ENCODE assay signal across 11 cellular contexts in the genomic region with DNA sequence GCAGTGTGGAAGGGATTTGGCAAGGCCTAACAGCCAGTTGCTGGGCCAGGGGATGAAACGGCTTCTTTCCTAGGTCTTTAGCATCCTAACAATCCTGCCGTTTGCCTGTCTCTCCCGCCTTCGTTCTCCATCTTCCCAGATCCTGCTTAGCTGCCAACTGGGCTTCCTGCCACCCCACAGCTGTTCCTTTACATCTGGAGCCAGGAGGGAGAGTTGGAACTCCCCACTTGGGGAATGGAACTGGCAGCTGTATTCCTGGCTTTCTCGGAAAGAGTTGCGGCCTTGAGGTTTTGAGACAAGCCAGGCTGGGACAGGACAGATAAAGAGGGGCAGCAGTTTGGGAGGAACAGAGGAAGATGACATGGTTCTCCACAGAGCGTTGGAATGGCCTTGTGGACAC. TPM values are rescaled to one million over a fixed set of nuclear protein-coding genes. Genes with fewer than 3 reads are reported as not detected.
DNase-seq lines count a peak whose midpoint lies in the region; ATAC-seq and TF ChIP-seq lines count a peak whose summit lies in the region.
"Had no signal": no experiment of that assay in that cellular context is flagged by ENCODE, and none has a peak within 500 bp of the region (broad histone marks: within the 10 kb centered on the region; RNA-seq: fewer than 3 reads in every experiment).

No MANE protein-coding gene starts in this region.

- 16% methylated on average over 7 of the region's 7 CpGs for WGBS in right cardiac atrium
- 3 to 5% methylated on average over 7 of the region's 7 CpGs for WGBS in aorta, 2 donors

- no peaks in the 10 kb centered on the region for H3K9me2 ChIP-seq in OCI-LY7 (ENCODE audit: insufficient read depth, low read length)

- BruUV-seq in OCI-LY7 (replicated peaks; lab: Mats Ljungman, UMichigan), result no TSS peak

- no peaks in the 10 kb centered on the region for H4K20me1 ChIP-seq in OCI-LY7 (ENCODE audit: insufficient read depth, low read length)

- H3K4me1 ChIP-seq in right cardiac atrium (ENCODE audit: control insufficient read depth, insufficient read depth, low read length) (peaks cover 26% of the 10 kb centered on the region), aorta (ENCODE audit: control insufficient read depth in 1 of 2, insufficient read depth in 2 of 2, low read length in 2 of 2) (no peaks in the 10 kb centered on the region), OCI-LY7 (ENCODE audit: insufficient read depth, low read length, poor library complexity, severe bottlenecking) (peaks cover 23% of the 10 kb centered on the region)

- no peak overlapping the region for H2AFZ ChIP-seq in OCI-LY7 (ENCODE audit: low read length)

- ATAC-seq in right cardiac atrium (peak; percentile 50 to 58), aorta (ENCODE audit: low FRiP score) (peak; percentile 75)

- DNase-seq in DMS 273 (lab: John Stamatoyannopoulos, UW; ENCODE audit: unreplicated experiment), result peak; percentile 17
- no peak for DNase-seq in DMS 273 treated with DMSO at 0.1 percent for 48 hours (lab: John Stamatoyannopoulos, UW)
- DNase-seq in right cardiac atrium, result peak; percentile 89 to 96 (median 94)
- DNase-seq in posterior cingulate gyrus, result peak in 9 of 10 donors; percentile 54 to 96 (median 81)
- DNase-seq in aorta, result peak; percentile 92 to 93
- DNase-seq in OCI-LY7 (ENCODE audit: low spot score), result no peak
- no peak for DNase-seq in iPS-NIHi11 (ENCODE audit: low spot score)
- no peak for DNase-seq in D341Med (ENCODE audit: low spot score)
- DNase-seq: activated T-cell treated with anti-CD3 and anti-CD28 coated beads for 4 hours, NCI-H1048 had no signal

- H3K27ac ChIP-seq in right cardiac atrium (ENCODE audit: low read length), result peak overlapping the region; percentile 93
- peak overlapping the region; percentile 24 to 91 for H3K27ac ChIP-seq in aorta (ENCODE audit: low read depth in 1 of 2, low read length in 2 of 2)
- no peak overlapping the region for H3K27ac ChIP-seq in OCI-LY7 (ENCODE audit: low read depth, low read length, poor library complexity, severe bottlenecking)
- H3K27ac ChIP-seq: 22Rv1 had no signal

- TF ChIP-seq CTCF in OCI-LY7 (conservative IDR thresholded peaks at IDR 0.05; ENCODE audit: low read length), result no peak

- H3K4me3 ChIP-seq in right cardiac atrium (ENCODE audit: low read length) (no peak overlapping the region), aorta (ENCODE audit: low read length in 2 of 2) (no peak overlapping the region), OCI-LY7 (ENCODE audit: low read depth, low read length, poor library complexity, severe bottlenecking) (no peak overlapping the region)

- H3K79me2 ChIP-seq in OCI-LY7 (ENCODE audit: insufficient read depth, low read depth, low read length), result no peaks in the 10 kb centered on the region

- intact Hi-C loops in right cardiac atrium (cut with DNase I), result loop anchor here in 1 of 4 donors (10.0 kb wide), 1 partner anchor 100 kb away; no protein-coding TSS in a partner anchor
- intact Hi-C loops in posterior cingulate gyrus (cut with DNase I), result loop anchor here (5.0 kb wide), 2 partner anchors 58 to 113 kb away; a partner anchor contains a TSS
- intact Hi-C loops in aorta (cut with DNase I), result loop anchor here (5.0 to 10.0 kb wide), 3 partner anchors 68 to 113 kb away; a partner anchor contains a TSS
- intact Hi-C loops in OCI-LY7 (cut with micrococcal nuclease; ENCODE audit: unreplicated experiment), result no loop called here

- H3K27me3 ChIP-seq in right cardiac atrium (ENCODE audit: control insufficient read depth, insufficient read depth) (no peaks in the 10 kb centered on the region), aorta (ENCODE audit: control insufficient read depth in 1 of 2, insufficient read depth in 2 of 2, low read length in 1 of 2) (no peaks in the 10 kb centered on the region)

- POLR2A ChIA-PET in OCI-LY7 (lab: Charles Lee), result no interaction called here

- no peak overlapping the region for H3K4me2 ChIP-seq in OCI-LY7 (ENCODE audit: low read length)

- H3K9me3 ChIP-seq in right cardiac atrium (ENCODE audit: control insufficient read depth, low read length) (no peaks in the 10 kb centered on the region), aorta (ENCODE audit: control insufficient read depth, low read length) (no peaks in the 10 kb centered on the region), OCI-LY7 (ENCODE audit: low read length) (no peaks in the 10 kb centered on the region)

- CTCF ChIA-PET in OCI-LY7 (lab: Charles Lee; ENCODE audit: unreplicated experiment), result no interaction called here

- H3K36me3 ChIP-seq in aorta (ENCODE audit: control insufficient read depth in 1 of 2, insufficient read depth in 2 of 2, low read length in 1 of 2) (no peaks in the 10 kb centered on the region), OCI-LY7 (ENCODE audit: insufficient read depth, low read length) (peaks cover 3% of the 10 kb centered on the region)

RNA-seq across cellular contexts. Expression of a gene that starts 59.6 kb away (rescaled TPM):
- total RNA-seq in right cardiac atrium (10 to 100 TPM; 57.3 to 96.9 (median 65.4) TPM), aorta (10 to 100 TPM; 26.5 to 36.3 TPM), OCI-LY7 (2022) (17.4 and 18.8 TPM in 2 replicates)
- polyA plus RNA-seq in right cardiac atrium (57.5 TPM), aorta (10 to 100 TPM; 25.4 to 29.9 TPM)
- total RNA-seq in OCI-LY7 (2014; rRNA removed; shearing (Covaris generic)), result 10.0 and 14.3 TPM in 2 replicates

Comparison
In these comparisons a context has a peak if more than half of its experiments do, and no peak if none do; other contexts are left out.
1. DNase-seq: peak in DMS 273 (single experiment), right cardiac atrium (3 of 3), posterior cingulate gyrus (9 of 10) and aorta (2 of 2); none in DMS 273 treated with DMSO at 0.1 percent for 48 hours (single experiment), OCI-LY7 (single experiment), iPS-NIHi11 (single experiment) and D341Med (single experiment).